Comparison of ENCODE assay signal across 1 cellular context in the genomic region with DNA sequence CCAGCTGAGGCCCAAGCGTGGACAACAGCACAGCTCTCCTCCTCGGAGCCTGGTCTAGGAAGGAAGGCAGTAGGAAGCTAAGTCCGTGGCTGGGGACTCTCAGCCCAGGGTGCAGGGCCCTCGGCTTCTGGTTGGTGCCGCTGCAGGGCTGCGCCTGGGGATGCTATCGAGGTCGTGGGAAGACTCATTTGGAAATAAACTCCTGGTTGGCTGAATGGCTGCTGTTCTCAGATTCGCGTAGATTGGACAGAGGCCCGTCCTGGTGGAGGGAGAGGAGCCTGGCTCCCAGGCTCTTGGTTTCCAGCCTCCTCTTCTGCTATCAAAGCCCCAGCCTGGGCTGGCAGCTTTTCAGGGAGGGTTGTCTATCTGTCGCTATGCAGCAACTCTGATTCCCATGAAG.
TF ChIP-seq lines count a peak whose summit lies in the region.

No MANE protein-coding gene starts in this region.

TF ChIP-seq in SK-N-SH, 30 proteins besides CTCF, POLR2A, EP300 and RAD21 (continued from another document):
- TF ChIP-seq MXI1 (IDR thresholded peaks at IDR 0.05; ENCODE audit: low read depth, low read length) (no peak), FOXJ3 (CRISPR knock-in tag; IDR thresholded peaks at IDR 0.05) (no peak), SMC3 (IDR thresholded peaks at IDR 0.05; ENCODE audit: low read depth, low read length) (no peak), NFIC (IDR thresholded peaks at IDR 0.05; ENCODE audit: borderline replicate concordance) (no peak), TAF1 (IDR thresholded peaks at IDR 0.05; ENCODE audit: borderline replicate concordance, low read depth, low read length) (no peak), FOSL2 (IDR thresholded peaks at IDR 0.05; ENCODE audit: borderline replicate concordance, low read depth) (no peak), FOXM1 (IDR thresholded peaks at IDR 0.05; ENCODE audit: low read depth) (no peak)
- TF ChIP-seq, protein P1, sequence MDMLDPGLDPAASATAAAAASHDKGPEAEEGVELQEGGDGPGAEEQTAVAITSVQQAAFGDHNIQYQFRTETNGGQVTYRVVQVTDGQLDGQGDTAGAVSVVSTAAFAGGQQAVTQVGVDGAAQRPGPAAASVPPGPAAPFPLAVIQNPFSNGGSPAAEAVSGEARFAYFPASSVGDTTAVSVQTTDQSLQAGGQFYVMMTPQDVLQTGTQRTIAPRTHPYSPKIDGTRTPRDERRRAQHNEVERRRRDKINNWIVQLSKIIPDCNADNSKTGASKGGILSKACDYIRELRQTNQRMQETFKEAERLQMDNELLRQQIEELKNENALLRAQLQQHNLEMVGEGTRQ (IDR thresholded peaks at IDR 0.05; ENCODE audit: borderline replicate concordance, low read depth, low read length): no peak
- TF ChIP-seq, protein P2, sequence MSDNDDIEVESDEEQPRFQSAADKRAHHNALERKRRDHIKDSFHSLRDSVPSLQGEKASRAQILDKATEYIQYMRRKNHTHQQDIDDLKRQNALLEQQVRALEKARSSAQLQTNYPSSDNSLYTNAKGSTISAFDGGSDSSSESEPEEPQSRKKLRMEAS (IDR thresholded peaks at IDR 0.05; ENCODE audit: low read depth): no peak
